In genomic region chr10:44860811-44861751, GRCh38 we compare ENCODE assay signal across 12 cellular contexts. TPM values are rescaled to one million over a fixed set of nuclear protein-coding genes. Genes with fewer than 3 reads are reported as not detected.
A peak's percentile ranks its signal among the peaks of the same experiment; 100 is the strongest.
DNase-seq lines count a peak whose midpoint lies in the region; ATAC-seq and TF ChIP-seq lines count a peak whose summit lies in the region.
"Had no signal": no experiment of that assay in that cellular context is flagged by ENCODE, and none has a peak within 500 bp of the region (broad histone marks: within the 10 kb centered on the region; RNA-seq: fewer than 3 reads in every experiment).

No MANE protein-coding gene starts in this region.

- no peak for ATAC-seq in lung (ENCODE audit: insufficient read depth, low FRiP score)
- ATAC-seq: natural killer cell treated with Interleukin-12 subunit alpha and Interleukin-12 subunit beta and Interleukin-15 and Interleukin-18, amount 100 ng/mL, for 72 hours had no signal

- H3K36me3 Mint-ChIP-seq in HFFc6 (ENCODE audit: low read depth), result peaks cover 11% of the 10 kb centered on the region; the same call in 1 of the 2 replicates
- H3K36me3 Mint-ChIP-seq: natural killer cell treated with Interleukin-12 subunit alpha and Interleukin-12 subunit beta and Interleukin-15 and Interleukin-18, amount 100 ng/mL, for 72 hours had no signal

- H3K4me3 ChIP-seq in AG04449 (ENCODE audit: low read depth, low read length) (no peak overlapping the region), cardiac fibroblast (replicated peaks in 1 of 2; ENCODE audit: low read depth in 2 of 2, low read length in 2 of 2) (no peak overlapping the region), lung (no peak overlapping the region), colonic mucosa (no peak overlapping the region)
- H3K4me3 ChIP-seq: HAP-1 had no signal

- peak overlapping the region; percentile 67 for H3K4me3 Mint-ChIP-seq in HFFc6
- H3K4me3 Mint-ChIP-seq: natural killer cell treated with Interleukin-12 subunit alpha and Interleukin-12 subunit beta and Interleukin-15 and Interleukin-18, amount 100 ng/mL, for 72 hours had no signal

- H3K27me3 ChIP-seq in lung (ENCODE audit: control insufficient read depth, insufficient read depth), result no peaks in the 10 kb centered on the region
- H3K27me3 ChIP-seq in colonic mucosa, result no peaks in the 10 kb centered on the region

- no peaks in the 10 kb centered on the region; the same call in 1 of the 2 replicates for H3K27me3 Mint-ChIP-seq in HFFc6 (ENCODE audit: insufficient read depth)

- H3K4me1 Mint-ChIP-seq in HFFc6 (ENCODE audit: low read depth), result peaks cover 92% of the 10 kb centered on the region

- POLR2A ChIA-PET in AG04449 (lab: Yijun Ruan, JAX), result no interaction called here

- H3K9me3 ChIP-seq in lung (ENCODE audit: control insufficient read depth in 2 of 2, insufficient read depth in 1 of 2, low read length in 1 of 2) (no peaks in the 10 kb centered on the region), colonic mucosa (no peaks in the 10 kb centered on the region)
- H3K9me3 ChIP-seq: HAP-1 had no signal

- WGBS in lung, 2 donors, result 75 to 88% methylated on average over 10 of the region's 10 CpGs

- peak; percentile 82 for DNase-seq in AG04449 (ENCODE audit: low read depth, low spot score)
- DNase-seq in HFFc6, result peak; percentile 96
- DNase-seq in cardiac fibroblast (ENCODE audit: low read depth in 2 of 2), result peak; percentile 76 to 85
- DNase-seq in lung (ENCODE audit: low spot score), result peak; percentile 23
- DNase-seq in colonic mucosa, result no peak
- DNase-seq in HPDE6-E6E7 (ENCODE audit: extremely low spot score), result no peak
- no peak for DNase-seq in stimulated activated CD4-positive, alpha-beta T cell treated with anti-CD3 and anti-CD28 coated beads, Interleukin-2, amount 100 ng/mL, for 48 hours
- DNase-seq in Kasumi-1 (lab: John Stamatoyannopoulos, UW), result no peak
- DNase-seq: activated CD4-positive, alpha-beta T cell treated with anti-CD3 and anti-CD28 coated beads, Interleukin-2, amount 50 U/mL, for 4 hours; NCI-H526 had no signal

- H3K36me3 ChIP-seq in lung (ENCODE audit: control insufficient read depth in 2 of 2, insufficient read depth in 2 of 2, low read length in 2 of 2) (no peaks in the 10 kb centered on the region), colonic mucosa (no peaks in the 10 kb centered on the region)
- H3K36me3 ChIP-seq: HAP-1 had no signal

- intact Hi-C loops in colonic mucosa (cut with DNase I), result loop anchor here (5.0 kb wide), 1 partner anchor 1189 kb away; no protein-coding TSS in a partner anchor

- H3K9ac ChIP-seq in colonic mucosa (ENCODE audit: low read depth in 2 of 2, low read length in 2 of 2), result no peak overlapping the region

- CTCF ChIA-PET in AG04449 (lab: Yijun Ruan, JAX), result interaction anchor here (0.7 to 5.9 kb wide), 21 partner anchors 7 to 1194 kb away, joined by 3 to 44 read pairs (median 4); partner anchors contain the start of gene DEPP1

- peaks cover 0 to 6% of the 10 kb centered on the region in 2 donors for H3K4me1 ChIP-seq in lung (ENCODE audit: control insufficient read depth in 2 of 2, insufficient read depth in 2 of 2, low read length in 2 of 2)
- H3K4me1 ChIP-seq in colonic mucosa, result peaks cover 2% of the 10 kb centered on the region

- TF ChIP-seq CTCF in AG04449 (IDR thresholded peaks at IDR 0.05; ENCODE audit: insufficient read depth, low read length, missing control alignments) (no peak), HFFc6 (IDR thresholded peaks at IDR 0.05) (0 out of 2 replicates have a peak, but pooled peaks have one; percentile 8), cardiac fibroblast (IDR thresholded peaks at IDR 0.05; ENCODE audit: low read depth, low read length) (no peak), lung (IDR thresholded peaks at IDR 0.05; ENCODE audit: control extremely low read depth, extremely low read depth) (no peak), colonic mucosa (IDR thresholded peaks at IDR 0.05) (no peak)

- peak overlapping the region; percentile 99 for H3K27ac Mint-ChIP-seq in HFFc6
- H3K27ac Mint-ChIP-seq: natural killer cell treated with Interleukin-12 subunit alpha and Interleukin-12 subunit beta and Interleukin-15 and Interleukin-18, amount 100 ng/mL, for 72 hours had no signal

- H3K9me3 Mint-ChIP-seq in HFFc6, result no peaks in the 10 kb centered on the region
- H3K9me3 Mint-ChIP-seq: natural killer cell treated with Interleukin-12 subunit alpha and Interleukin-12 subunit beta and Interleukin-15 and Interleukin-18, amount 100 ng/mL, for 72 hours had no signal

- H3K27ac ChIP-seq in lung (ENCODE audit: low read depth in 1 of 2, low read length in 1 of 2) (no peak overlapping the region), colonic mucosa (no peak overlapping the region)

RNA-seq across cellular contexts. Expression of gene TMEM72, which starts 50.1 kb away (rescaled TPM):
- not detected for total RNA-seq in HFFc6 (2021; fragmentation: NEBNext Ultra II Directional; extraction: Animal tissue kit (Norgen Biotek cat#: 25700))
- total RNA-seq in lung (under 1 TPM in 1 of 2 donors, not detected in 1; 0.11 TPM), colonic mucosa (10 to 100 TPM; 14.5 to 17.6 TPM)
- polyA plus RNA-seq in lung, result under 1 TPM; 0.02 to 0.04 TPM
- total RNA-seq: natural killer cell treated with Interleukin-12 subunit alpha and Interleukin-12 subunit beta and Interleukin-15 and Interleukin-18, amount 100 ng/mL, for 72 hours had no signal

Comparison
In these comparisons a context has a peak if more than half of its experiments do, and no peak if none do; other contexts are left out.
1. DNase-seq: peak in AG04449 (single experiment), HFFc6 (single experiment), cardiac fibroblast (2 of 2) and lung (single experiment); none in colonic mucosa (single experiment), HPDE6-E6E7 (single experiment), stimulated activated CD4-positive, alpha-beta T cell treated with anti-CD3 and anti-CD28 coated beads, Interleukin-2, amount 100 ng/mL, for 48 hours (0 of 2) and Kasumi-1 (0 of 2).
2. RNA of gene TMEM72, which starts 50.1 kb away (total RNA-seq): 14.5 to 17.6 TPM in colonic mucosa; 0.11 TPM in lung and not detected in HFFc6; every median in the first group is over 10 times any median in the second.